ENCODE assay signal across 8 cellular contexts in the genomic region with DNA sequence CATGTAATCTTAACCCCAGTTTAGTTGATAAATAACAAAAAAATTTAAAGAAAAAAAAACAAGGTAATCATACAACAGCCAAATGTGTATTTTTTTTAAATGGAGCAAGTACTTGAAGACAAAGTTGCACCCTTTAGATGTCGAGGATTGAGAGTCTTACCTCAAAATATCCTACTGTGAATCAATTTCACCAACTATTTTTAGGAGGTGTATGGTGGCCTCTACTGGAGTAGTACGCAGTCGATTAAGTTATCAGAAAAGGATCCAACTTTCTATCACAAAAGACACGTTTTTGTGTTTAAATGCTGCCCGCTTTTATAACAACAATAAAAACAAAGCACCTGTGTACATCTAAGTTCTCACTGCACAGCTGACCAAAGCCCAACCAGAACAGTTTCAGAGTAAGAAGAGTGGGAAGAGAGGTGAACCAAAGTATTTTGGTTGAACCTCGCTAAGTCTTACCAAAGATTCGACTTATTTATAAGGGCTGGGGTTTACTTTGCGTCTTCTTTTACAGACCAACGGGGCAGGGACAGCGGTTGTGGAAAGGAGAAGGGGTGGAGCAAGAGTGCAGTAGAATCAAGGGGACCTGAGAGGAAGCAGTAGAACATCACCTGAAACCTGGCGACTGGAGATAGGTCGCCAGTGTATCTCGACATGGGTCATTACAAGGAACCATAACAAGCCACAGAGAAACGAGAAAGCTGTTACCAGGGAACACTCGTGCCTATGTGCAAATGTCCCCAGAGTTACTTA. TPM values are rescaled to one million over a fixed set of nuclear protein-coding genes. Genes with fewer than 3 reads are reported as not detected.
DNase-seq lines count a peak whose midpoint lies in the region; ATAC-seq and TF ChIP-seq lines count a peak whose summit lies in the region.

No MANE protein-coding gene starts in this region.

- WGBS in iPS DF 6.9 (ENCODE audit: insufficient coverage, insufficient read length), result no CpG with 5 or more reads among the region's 15 CpGs
- 10 to 33% (median 11%) methylated on average over 15 of the region's 15 CpGs for WGBS in stomach, 5 donors

- no peaks in the 10 kb centered on the region for H3K4me1 Mint-ChIP-seq in T-helper 17 cell

- DNase-seq in T-helper 17 cell (no peak), iPS DF 6.9 (ENCODE audit: low read depth, low spot score) (no peak), stomach (no peak), ureter (ENCODE audit: low spot score) (no peak), NCI-H524 treated with DMSO at 0.1 percent for 48 hours (lab: John Stamatoyannopoulos, UW) (no peak)
- DNase-seq in activated CD4-positive, CD25-positive, alpha-beta regulatory T cell (lab: John Stamatoyannopoulos, UW), result no peak

- H3K27me3 ChIP-seq in iPS DF 6.9 (ENCODE audit: control insufficient read depth, insufficient read depth, low read length), result no peaks in the 10 kb centered on the region
- no peaks in the 10 kb centered on the region for H3K27me3 ChIP-seq in stomach

- H3K27ac ChIP-seq in iPS DF 6.9 (ENCODE audit: low read length) (no peak overlapping the region), stomach (peak overlapping the region in 2 of 5 donors; percentile 32 to 73)

- no peak for TF ChIP-seq EP300 in stomach (IDR thresholded peaks at IDR 0.05)

- intact Hi-C loops in stomach (cut with DNase I; ENCODE audit: low total_unique reads), result no loop called here

- TF ChIP-seq POLR2A in stomach (IDR thresholded peaks at IDR 0.05), result no peak

- H3K27ac Mint-ChIP-seq in T-helper 17 cell, result no peak overlapping the region

- H3K4me1 ChIP-seq in iPS DF 6.9 (ENCODE audit: control insufficient read depth, insufficient read depth, low read length) (no peaks in the 10 kb centered on the region), stomach (no peaks in the 10 kb centered on the region)

- H3K9me3 ChIP-seq in T-helper 17 cell (ENCODE audit: control insufficient read depth, low read length, poor library complexity, severe bottlenecking), result no peaks in the 10 kb centered on the region
- no peaks in the 10 kb centered on the region for H3K9me3 ChIP-seq in iPS DF 6.9 (ENCODE audit: control insufficient read depth, insufficient read depth, low read length)
- no peaks in the 10 kb centered on the region for H3K9me3 ChIP-seq in stomach

- H3K36me3 Mint-ChIP-seq in T-helper 17 cell (ENCODE audit: low read depth), result no peaks in the 10 kb centered on the region

- H3K4me3 ChIP-seq in GM08714 (ENCODE audit: low read length) (peak overlapping the region; percentile 50; the same call in 1 of the 2 replicates), iPS DF 6.9 (ENCODE audit: low read length) (peak overlapping the region; percentile 88; the same call in 1 of the 2 replicates), stomach (peak overlapping the region; percentile 53 to 65 (median 57))

- peaks cover 4% of the 10 kb centered on the region for H3K27me3 Mint-ChIP-seq in T-helper 17 cell

- H3K36me3 ChIP-seq in iPS DF 6.9 (ENCODE audit: control insufficient read depth, insufficient read depth, low read length) (no peaks in the 10 kb centered on the region), stomach (no peaks in the 10 kb centered on the region)

- peak overlapping the region; percentile 28 for H3K4me3 Mint-ChIP-seq in T-helper 17 cell

- TF ChIP-seq CTCF in stomach (IDR thresholded peaks at IDR 0.05), result no peak

- peak; percentile 24 for ATAC-seq in HG02623 (IDR thresholded peaks at IDR 0.05; ENCODE audit: unreplicated experiment)
- ATAC-seq in T-helper 17 cell, result no peak

RNA-seq across cellular contexts. Expression of a gene that starts 1.2 kb away (rescaled TPM):
- under 1 TPM; 0.05 to 0.30 TPM for total RNA-seq in T-helper 17 cell
- total RNA-seq in stomach, result 10 to 100 TPM in 2 of 5 donors, 1 to 10 TPM in 1, under 1 TPM in 2; 0.29 to 22.3 (median 1.2) TPM
- 1 to 10 TPM in 1 of 3 donors, under 1 TPM in 2; 0.81 to 1.5 (median 0.95) TPM for polyA plus RNA-seq in stomach
- total RNA-seq in ureter, result 10.4 TPM
